Comparison of ENCODE assay signal across 29 cellular contexts in the genomic region with DNA sequence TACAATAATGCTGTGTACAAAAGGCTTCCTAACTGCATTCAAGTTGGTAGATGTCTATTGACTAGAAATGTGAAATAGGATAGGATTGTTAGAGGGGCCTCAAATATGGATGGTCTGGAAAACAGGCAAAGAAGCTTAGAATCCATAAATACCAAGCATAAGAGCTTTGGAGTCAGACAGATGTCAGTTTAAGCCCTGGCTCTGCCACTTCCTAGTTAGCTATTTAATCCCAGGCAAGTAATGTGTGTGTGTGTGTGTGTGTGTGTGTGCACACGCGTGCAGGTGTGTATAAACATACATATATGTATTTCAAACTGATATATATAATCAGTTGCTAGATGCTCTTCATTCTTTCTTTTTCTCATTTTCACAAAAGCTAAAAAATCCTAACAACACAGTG.
"Had no signal": no experiment of that assay in that cellular context is flagged by ENCODE, and none has a peak within 500 bp of the region (broad histone marks: within the 10 kb centered on the region; RNA-seq: fewer than 3 reads in every experiment).

No MANE protein-coding gene starts in this region.

- ATAC-seq: activated CD4-positive, alpha-beta T cell treated with anti-CD3 and anti-CD28 coated beads for 36 hours; activated naive CD4-positive, alpha-beta T cell treated with anti-CD3 and anti-CD28 coated beads, Interleukin-2, amount 50 U/mL, for 72 hours; activated T-cell treated with anti-CD3 and anti-CD28 coated beads, Interleukin-2, amount 50 U/mL, for 72 hours had no signal

- FAIRE-seq: endometrium, endothelial cell of umbilical vein had no signal

- H3K27ac ChIP-seq: ascending aorta, breast epithelium, cardiac muscle cell, colonic mucosa, epithelial cell of prostate, esophagus squamous epithelium had no signal

- DNase-seq: activated CD4-positive, alpha-beta memory T cell treated with anti-CD3 and anti-CD28 coated beads for 36 hours; activated CD4-positive, alpha-beta T cell treated with anti-CD3 and anti-CD28 coated beads for 36 hours; activated CD4-positive, alpha-beta T cell treated with anti-CD3 and anti-CD28 coated beads, Interleukin-2, amount 10 ng/mL, durations not matched to agents 24 days and 14 days; activated CD4-positive, CD25-positive, alpha-beta regulatory T cell; activated CD4-positive, CD25-positive, alpha-beta regulatory T cell treated with anti-CD3 and anti-CD28 coated beads, Interleukin-2, amount 50 U/mL, for 72 hours; activated CD8-positive, alpha-beta memory T cell treated with anti-CD3 and anti-CD28 coated beads, Interleukin-2, amount 50 U/mL, for 48 hours; activated gamma-delta T cell; activated naive CD4-positive, alpha-beta T cell; activated naive CD4-positive, alpha-beta T cell treated with anti-CD3 and anti-CD28 coated beads, Interleukin-2, amount 10 ng/mL, durations not matched to agents 7 days and 5 days; activated naive CD8-positive, alpha-beta T cell treated with anti-CD3 and anti-CD28 coated beads, Interleukin-2, amount 10 ng/mL, durations not matched to agents 7 days and 5 days; activated T-cell treated with anti-CD3 and anti-CD28 coated beads for 4 hours; activated T-cell treated with anti-CD3 and anti-CD28 coated beads, Interleukin-2, amount 50 U/mL, for 24 hours; activated T-cell treated with anti-CD3 and anti-CD28 coated beads, Interleukin-2, amount 50 U/mL, for 72 hours; central memory CD4-positive, alpha-beta T cell; cerebellar nuclear complex; colonic mucosa; effector CD8-positive, alpha-beta T cell; esophagus squamous epithelium; foreskin melanocyte; head of caudate nucleus; hippocampal formation; T1000 had no signal

- H3K4me3 ChIP-seq: ascending aorta, breast epithelium, cardiac muscle cell, colonic mucosa, esophagus squamous epithelium had no signal

- H3K27me3 ChIP-seq: ascending aorta, breast epithelium, cardiac muscle cell, colonic mucosa, esophagus squamous epithelium had no signal

- H3K4me1 ChIP-seq: ascending aorta, breast epithelium, colonic mucosa, esophagus squamous epithelium had no signal

- H3K9me3 ChIP-seq: ascending aorta, colonic mucosa, esophagus squamous epithelium had no signal

- H3K36me3 ChIP-seq: ascending aorta, breast epithelium, cardiac muscle cell, colonic mucosa, esophagus squamous epithelium had no signal
